ENCODE assay signal across 1 cellular context in genomic region chr17:77205396-77206124, GRCh38.
TF ChIP-seq lines count a peak whose summit lies in the region.

No MANE protein-coding gene starts in this region.

TF ChIP-seq in GM12878, 131 proteins besides CTCF, POLR2A, EP300 and RAD21 (continued from another document):
- TF ChIP-seq KAT2A (conservative IDR thresholded peaks at IDR 0.05; ENCODE audit: control insufficient read depth, low read depth, low read length) = no peak
- TF ChIP-seq FOS (IDR thresholded peaks at IDR 0.05; ENCODE audit: borderline replicate concordance, extremely low read depth, insufficient read length) = no peak
- no peak for TF ChIP-seq SPI1 (IDR thresholded peaks at IDR 0.05; ENCODE audit: borderline replicate concordance, insufficient read depth, low read depth, low read length)
- no peak for TF ChIP-seq WRNIP1 (IDR thresholded peaks at IDR 0.05; ENCODE audit: borderline replicate concordance, low read depth, low read length)
- TF ChIP-seq FOXK2 (IDR thresholded peaks at IDR 0.05) = no peak
- no peak for TF ChIP-seq ZNF592 (IDR thresholded peaks at IDR 0.05)
- TF ChIP-seq SMC3 (IDR thresholded peaks at IDR 0.05; ENCODE audit: borderline replicate concordance, low read length) = no peak
- TF ChIP-seq MTA2 (IDR thresholded peaks at IDR 0.05; ENCODE audit: low read depth) = peak; percentile 59
- no peak for TF ChIP-seq NKRF (conservative IDR thresholded peaks at IDR 0.05)
- TF ChIP-seq NFXL1 (IDR thresholded peaks at IDR 0.05; ENCODE audit: borderline replicate concordance) = no peak
- TF ChIP-seq SP1 (IDR thresholded peaks at IDR 0.05; ENCODE audit: low read depth, low read length) = no peak
- no peak for TF ChIP-seq RB1 (IDR thresholded peaks at IDR 0.05; ENCODE audit: borderline replicate concordance)
- TF ChIP-seq DPF2 (IDR thresholded peaks at IDR 0.05) = no peak
- TF ChIP-seq MEF2B (IDR thresholded peaks at IDR 0.05; ENCODE audit: partially characterized antibody, poor library complexity, severe bottlenecking) = peak; percentile 13
- peak; percentile 74 for TF ChIP-seq RUNX3 (IDR thresholded peaks at IDR 0.05; ENCODE audit: low read length)
- peak; percentile 87 for TF ChIP-seq ZNF687 (IDR thresholded peaks at IDR 0.05)
- TF ChIP-seq HDAC6 (IDR thresholded peaks at IDR 0.05; ENCODE audit: unreplicated experiment) = no peak
- no peak for TF ChIP-seq E2F8 (IDR thresholded peaks at IDR 0.05; ENCODE audit: low read depth, partially characterized antibody)
- 0 out of 2 replicates have a peak, but pooled peaks have one; percentile 44 for TF ChIP-seq TCF12 (IDR thresholded peaks at IDR 0.05; ENCODE audit: low read depth, low read length)
